Comparison of ENCODE assay signal across 20 cellular contexts in genomic region chr9:35273591-35273990, GRCh38.
DNase-seq lines count a peak whose midpoint lies in the region; ATAC-seq, FAIRE-seq and TF ChIP-seq lines count a peak whose summit lies in the region.
"Had no signal": no experiment of that assay in that cellular context is flagged by ENCODE, and none has a peak within 500 bp of the region (broad histone marks: within the 10 kb centered on the region; RNA-seq: fewer than 3 reads in every experiment).

No MANE protein-coding gene starts in this region.

- no peaks in the 10 kb centered on the region for H3K9me1 ChIP-seq in endothelial cell of umbilical vein (replicated peaks; ENCODE audit: control insufficient read depth, extremely low read depth, insufficient read depth, low read length)

- H3K9me3 ChIP-seq in endothelial cell of umbilical vein (replicated peaks; ENCODE audit: control insufficient read depth, insufficient read depth, low read length), result no peaks in the 10 kb centered on the region
- H3K9me3 ChIP-seq: BE2C, SJSA1 had no signal

- dilution Hi-C loops in endothelial cell of umbilical vein (cut with MboI; ENCODE audit: extremely low pct_ligation_motif_present, low sequenced_read_pairs), result no loop called here

- intact Hi-C loops in endothelial cell of umbilical vein (cut with micrococcal nuclease), result loop anchor here (1.0 to 10.0 kb wide), 3 partner anchors 91 to 291 kb away; a partner anchor contains a TSS

- POLR2A ChIA-PET in endothelial cell of umbilical vein (lab: Charles Lee), result no interaction called here

- peak; percentile 35 for FAIRE-seq in GM18507 (lab: Jason Lieb, UNC)
- FAIRE-seq in endothelial cell of umbilical vein (lab: Jason Lieb, UNC), result no peak
- FAIRE-seq: H1 had no signal

- TF ChIP-seq CTCF in endothelial cell of umbilical vein (IDR thresholded peaks at IDR 0.05; ENCODE audit: extremely low read depth in 1 of 2, insufficient read depth in 1 of 2, low read depth in 1 of 2, low read length in 2 of 2) (no peak), progenitor cell of endocrine pancreas (IDR thresholded peaks at IDR 0.05; ENCODE audit: unreplicated experiment) (no peak)

- peaks cover 6% of the 10 kb centered on the region for H3K36me3 Mint-ChIP-seq in progenitor cell of endocrine pancreas (ENCODE audit: insufficient read depth)

- peak; percentile 54 for ATAC-seq in HG03175 (IDR thresholded peaks at IDR 0.05; ENCODE audit: unreplicated experiment)
- ATAC-seq in HG02678 (IDR thresholded peaks at IDR 0.05; ENCODE audit: unreplicated experiment), result no peak

- no peak overlapping the region for H3K4me3 ChIP-seq in ACC112 (ENCODE audit: low read depth, low read length)
- no peak overlapping the region for H3K4me3 ChIP-seq in endothelial cell of umbilical vein (replicated peaks in 1 of 3; ENCODE audit: insufficient read depth in 1 of 3, low read depth in 1 of 3, low read length in 3 of 3)
- H3K4me3 ChIP-seq: SJSA1 had no signal

- H3K4me1 Mint-ChIP-seq in progenitor cell of endocrine pancreas (ENCODE audit: low read depth), result peaks cover 6% of the 10 kb centered on the region

- peak overlapping the region; percentile 39 for H3K9ac ChIP-seq in endothelial cell of umbilical vein (replicated peaks; ENCODE audit: extremely low read depth, insufficient read depth, low read length)

- H3K27me3 Mint-ChIP-seq in progenitor cell of endocrine pancreas, result no peaks in the 10 kb centered on the region

- H3K27ac ChIP-seq in ACC112 (ENCODE audit: low read depth, low read length) (peak overlapping the region; percentile 56), endothelial cell of umbilical vein (ENCODE audit: insufficient read depth, low read depth, low read length) (peak overlapping the region; percentile 73)
- H3K27ac ChIP-seq: RWPE1, SJSA1 had no signal

- H3K79me2 ChIP-seq in ACC112 (ENCODE audit: control insufficient read depth, insufficient read depth, low read length, unreplicated experiment), result no peaks in the 10 kb centered on the region
- H3K79me2 ChIP-seq in endothelial cell of umbilical vein (ENCODE audit: control insufficient read depth, insufficient read depth, low read length), result no peaks in the 10 kb centered on the region

- no peak overlapping the region for H3K4me3 Mint-ChIP-seq in progenitor cell of endocrine pancreas (ENCODE audit: low read depth)
- H3K4me3 Mint-ChIP-seq: CD4-positive, alpha-beta T cell had no signal

- peak overlapping the region; percentile 62 for H3K4me2 ChIP-seq in endothelial cell of umbilical vein (ENCODE audit: insufficient read depth, low read length)

- H3K27me3 ChIP-seq in ACC112 (ENCODE audit: insufficient read depth, low read length) (no peaks in the 10 kb centered on the region), endothelial cell of umbilical vein (ENCODE audit: control insufficient read depth in 2 of 2, insufficient read depth in 2 of 2, low read length in 2 of 2) (no peaks in the 10 kb centered on the region)
- H3K27me3 ChIP-seq: BE2C, SJSA1 had no signal

- H3K27ac Mint-ChIP-seq in progenitor cell of endocrine pancreas, result no peak overlapping the region
- H3K27ac Mint-ChIP-seq: CD4-positive, alpha-beta T cell had no signal

- no peaks in the 10 kb centered on the region for H3K9me3 Mint-ChIP-seq in progenitor cell of endocrine pancreas (ENCODE audit: low read depth)
- H3K9me3 Mint-ChIP-seq: CD4-positive, alpha-beta T cell had no signal

- no peak for TF ChIP-seq POLR2A in endothelial cell of umbilical vein (IDR thresholded peaks at IDR 0.05; ENCODE audit: low read depth, low read length)

- TSS peak; percentile 46 for BruUV-seq in endothelial cell of umbilical vein (replicated peaks; lab: Mats Ljungman, UMichigan)

- DNase-seq in GM18507 (ENCODE audit: extremely low spot score, insufficient read length, low read depth), result no peak
- DNase-seq in endothelial cell of umbilical vein (ENCODE audit: low read depth, low spot score), result no peak
- DNase-seq in NCI-H146 treated with DMSO at 0.1 percent for 48 hours (lab: John Stamatoyannopoulos, UW; ENCODE audit: unreplicated experiment), result no peak
- no peak for DNase-seq in progenitor cell of endocrine pancreas (ENCODE audit: low spot score, unreplicated experiment)
- DNase-seq in A172 (ENCODE audit: low spot score), result no peak
- DNase-seq: BE2C; CD4-positive, alpha-beta T cell; MV-4-11; NCI-H1417 treated with DMSO at 0.1 percent for 48 hours; NCI-H2029; NCI-H2171; NCI-H446; NCI-H774; SW 1271 had no signal

- CTCF ChIA-PET in endothelial cell of umbilical vein (lab: Charles Lee), result interaction anchor here (1.9 to 2.3 kb wide), 2 partner anchors 15 to 157 kb away, joined by 4 to 7 read pairs; no protein-coding TSS in a partner anchor

- H2AFZ ChIP-seq in ACC112 (ENCODE audit: low read length, unreplicated experiment) (peak overlapping the region; percentile 17), endothelial cell of umbilical vein (ENCODE audit: low read depth, low read length) (no peak overlapping the region)

- no peaks in the 10 kb centered on the region for H3K36me3 ChIP-seq in ACC112 (ENCODE audit: insufficient read depth, low read length)
- H3K36me3 ChIP-seq in endothelial cell of umbilical vein (ENCODE audit: control insufficient read depth in 2 of 2, extremely low read depth in 1 of 2, insufficient read depth in 2 of 2, low read length in 2 of 2), result no peaks in the 10 kb centered on the region
- H3K36me3 ChIP-seq: BE2C, SJSA1 had no signal

- H4K20me1 ChIP-seq in endothelial cell of umbilical vein (replicated peaks; ENCODE audit: control insufficient read depth, extremely low read depth, insufficient read depth, low read length), result no peaks in the 10 kb centered on the region

- peaks cover 29% of the 10 kb centered on the region for H3K4me1 ChIP-seq in ACC112 (ENCODE audit: control insufficient read depth, insufficient read depth, low read length, unreplicated experiment)
- peaks cover 50% of the 10 kb centered on the region for H3K4me1 ChIP-seq in endothelial cell of umbilical vein (ENCODE audit: control insufficient read depth, extremely low read depth, insufficient read depth, low read length)
- H3K4me1 ChIP-seq: BE2C had no signal

TF ChIP-seq in endothelial cell of umbilical vein, 7 proteins besides CTCF, POLR2A, EP300 and RAD21:
- TF ChIP-seq FOS (IDR thresholded peaks at IDR 0.05; ENCODE audit: borderline replicate concordance, insufficient read depth, low read length) (no peak), EZH2 (IDR thresholded peaks at IDR 0.05; ENCODE audit: borderline replicate concordance, low read depth, low read length, severe bottlenecking) (no peak), GATA2 (IDR thresholded peaks at IDR 0.05; ENCODE audit: insufficient read depth, insufficient read length, low read depth, low read length) (no peak), POLR2AphosphoS5 (IDR thresholded peaks at IDR 0.05; ENCODE audit: insufficient read depth, low read depth, low read length) (no peak), JUN (IDR thresholded peaks at IDR 0.05; ENCODE audit: borderline replicate concordance, insufficient read depth, insufficient read length, low read depth) (no peak), MYC (IDR thresholded peaks at IDR 0.05; ENCODE audit: low read depth, low read length) (no peak), MAX (IDR thresholded peaks at IDR 0.05; ENCODE audit: insufficient read depth, insufficient read length) (no peak)
TF ChIP-seq in endothelial cell of umbilical vein: peak in this region for 0.
